Comparison of ENCODE assay signal across 15 cellular contexts in genomic region chr4:153494562-153494961, GRCh38. TPM values are rescaled to one million over a fixed set of nuclear protein-coding genes. Genes with fewer than 3 reads are reported as not detected.
A peak's percentile ranks its signal among the peaks of the same experiment; 100 is the strongest.
DNase-seq lines count a peak whose midpoint lies in the region; ATAC-seq, FAIRE-seq and TF ChIP-seq lines count a peak whose summit lies in the region.
"Had no signal": no experiment of that assay in that cellular context is flagged by ENCODE, and none has a peak within 500 bp of the region (broad histone marks: within the 10 kb centered on the region; RNA-seq: fewer than 3 reads in every experiment).

No MANE protein-coding gene starts in this region.

- peak overlapping the region; percentile 97 for H3K27ac Mint-ChIP-seq in activated T-cell treated with anti-CD3 and anti-CD28 coated beads, Interleukin-2, amount 50 U/mL, for 72 hours

- TF ChIP-seq RAD21 in GM12878 (IDR thresholded peaks at IDR 0.05; ENCODE audit: insufficient read depth, low read depth, low read length), result no peak

- peak overlapping the region; percentile 26; the same call in 1 of the 2 replicates for H3K4me2 ChIP-seq in OCI-LY1 (ENCODE audit: low read length)
- H3K4me2 ChIP-seq in GM12878 (ENCODE audit: control insufficient read depth, insufficient read depth), result peak overlapping the region; percentile 66

- H3K27me3 Mint-ChIP-seq in activated T-cell treated with anti-CD3 and anti-CD28 coated beads, Interleukin-2, amount 50 U/mL, for 72 hours (ENCODE audit: low read depth), result no peaks in the 10 kb centered on the region
- no peaks in the 10 kb centered on the region for H3K27me3 Mint-ChIP-seq in activated T-cell treated with anti-CD3 and anti-CD28 coated beads, Interleukin-2, amount 50 U/mL, for 4 hours (ENCODE audit: low read depth)

- H3K4me1 Mint-ChIP-seq in activated T-cell treated with anti-CD3 and anti-CD28 coated beads, Interleukin-2, amount 50 U/mL, for 72 hours (ENCODE audit: low read depth), result peaks cover 98% of the 10 kb centered on the region
- peaks cover 91% of the 10 kb centered on the region for H3K4me1 Mint-ChIP-seq in activated T-cell treated with anti-CD3 and anti-CD28 coated beads, Interleukin-2, amount 50 U/mL, for 4 hours (ENCODE audit: low read depth)

- TF ChIP-seq POLR2A in GM12878 (IDR thresholded peaks at IDR 0.05; ENCODE audit: low read depth, low read length) (no peak), spleen (IDR thresholded peaks at IDR 0.05) (no peak)

- peaks cover under 1 to 4% of the 10 kb centered on the region in 2 donors for H3K36me3 Mint-ChIP-seq in activated T-cell treated with anti-CD3 and anti-CD28 coated beads, Interleukin-2, amount 50 U/mL, for 72 hours (ENCODE audit: insufficient read depth in 2 of 2)
- H3K36me3 Mint-ChIP-seq in activated T-cell treated with anti-CD3 and anti-CD28 coated beads, Interleukin-2, amount 50 U/mL, for 4 hours (ENCODE audit: insufficient read depth), result peaks cover 20% of the 10 kb centered on the region

- RAD21 ChIA-PET in GM12878 (lab: Charles Lee; ENCODE audit: unreplicated experiment), result interaction anchor here (1.2 to 15.3 kb wide), 8 partner anchors 9 to 149 kb away, joined by 3 to 429 read pairs (median 7); partner anchors contain the start of gene TMEM131L

- H4K20me1 ChIP-seq in OCI-LY1 (ENCODE audit: insufficient read depth, low read length) (peaks cover 6% of the 10 kb centered on the region), GM12878 (ENCODE audit: control insufficient read depth, insufficient read depth) (no peaks in the 10 kb centered on the region)

- no peaks in the 10 kb centered on the region for H3K27me3 ChIP-seq in OCI-LY1 (ENCODE audit: insufficient read depth, low read length)
- H3K27me3 ChIP-seq in GM12878 (replicated peaks in 1 of 2; ENCODE audit: control insufficient read depth in 2 of 2, insufficient read depth in 2 of 2, low read length in 1 of 2), result no peaks in the 10 kb centered on the region
- no peaks in the 10 kb centered on the region for H3K27me3 ChIP-seq in spleen (replicated peaks in 1 of 7)

- H3K4me1 ChIP-seq in OCI-LY1 (ENCODE audit: insufficient read depth, low read length, severe bottlenecking) (peaks cover 93% of the 10 kb centered on the region), GM12878 (ENCODE audit: control insufficient read depth, insufficient read depth, low read length) (peaks cover 34% of the 10 kb centered on the region), spleen (peaks cover 65 to 100% (median 99%) of the 10 kb centered on the region in 6 donors)
- H3K4me1 ChIP-seq: prostate gland had no signal

- CTCF ChIA-PET in GM12878 (lab: Yijun Ruan, JAX), result interaction anchor here (0.6 to 1.8 kb wide), 7 partner anchors 11 to 149 kb away, joined by 3 to 7 read pairs (median 3); partner anchors contain the start of gene TMEM131L

- no peaks in the 10 kb centered on the region for H3K9me3 ChIP-seq in OCI-LY1 (ENCODE audit: low read length)
- no peaks in the 10 kb centered on the region for H3K9me3 ChIP-seq in GM12878 (replicated peaks; ENCODE audit: control insufficient read depth, insufficient read depth, low read length)
- no peaks in the 10 kb centered on the region for H3K9me3 ChIP-seq in spleen
- H3K9me3 ChIP-seq: prostate gland, thoracic aorta had no signal

- no peak for DNase-seq in activated T-cell treated with anti-CD3 and anti-CD28 coated beads, Interleukin-2, amount 50 U/mL, for 72 hours
- no peak for DNase-seq in activated T-cell treated with anti-CD3 and anti-CD28 coated beads, Interleukin-2, amount 50 U/mL, for 4 hours
- DNase-seq in GM12878 (ENCODE audit: low read depth, low spot score) (no peak), spleen (no peak)
- DNase-seq: activated CD4-positive, alpha-beta T cell treated with anti-CD3 and anti-CD28 coated beads for 48 hours; DMS53; midbrain; NCI-H345 had no signal

- no peak overlapping the region for H2AFZ ChIP-seq in OCI-LY1 (ENCODE audit: low read length)
- no peak overlapping the region for H2AFZ ChIP-seq in GM12878 (ENCODE audit: control insufficient read depth, low read depth, low read length)

- no peak overlapping the region for H3K9ac ChIP-seq in OCI-LY1 (ENCODE audit: low read length)
- H3K9ac ChIP-seq in GM12878 (ENCODE audit: control insufficient read depth, insufficient read depth, low read length), result peak overlapping the region; percentile 49

- no peak overlapping the region for H3K4me3 ChIP-seq in OCI-LY1 (ENCODE audit: low read depth, low read length, poor library complexity, severe bottlenecking)
- H3K4me3 ChIP-seq in GM12878, result peak overlapping the region; percentile 51
- no peak overlapping the region for H3K4me3 ChIP-seq in spleen
- H3K4me3 ChIP-seq: prostate gland, thoracic aorta had no signal

- H3K9me2 ChIP-seq in OCI-LY1 (ENCODE audit: low read depth, low read length), result no peaks in the 10 kb centered on the region

- 63% methylated on average over 10 of the region's 10 CpGs for WGBS in GM12878 (ENCODE audit: insufficient coverage, insufficient replicate concordance, low lambda C conversion rate, missing lambda C conversion rate)
- 79 to 89% (median 86%) methylated on average over 10 of the region's 10 CpGs for WGBS in spleen, 5 donors

- peaks cover 96% of the 10 kb centered on the region for H3K79me2 ChIP-seq in OCI-LY1 (ENCODE audit: insufficient read depth, low read length)
- peaks cover 97% of the 10 kb centered on the region for H3K79me2 ChIP-seq in GM12878 (ENCODE audit: control insufficient read depth, insufficient read depth, low read length)

- H3F3A ChIP-seq in OCI-LY1 (ENCODE audit: insufficient read depth, low read length), result no peaks in the 10 kb centered on the region

- no peak for ATAC-seq in activated T-cell treated with anti-CD3 and anti-CD28 coated beads, Interleukin-2, amount 50 U/mL, for 72 hours (replicated peaks in 1 of 2)
- ATAC-seq in activated T-cell treated with anti-CD3 and anti-CD28 coated beads, Interleukin-2, amount 50 U/mL, for 4 hours, result no peak
- ATAC-seq in GM12878 (no peak), HG03442 (IDR thresholded peaks at IDR 0.05; ENCODE audit: unreplicated experiment) (no peak), HG02759 (IDR thresholded peaks at IDR 0.05; ENCODE audit: unreplicated experiment) (no peak), HG03135 (IDR thresholded peaks at IDR 0.05; ENCODE audit: unreplicated experiment) (no peak)

- POLR2A ChIA-PET in GM12878 (lab: Charles Lee), result interaction anchor here (0.8 to 18.1 kb wide), 6 partner anchors 8 to 61 kb away, joined by 3 to 322 read pairs (median 38); partner anchors contain the start of gene TMEM131L

- TF ChIP-seq CTCF in OCI-LY1 (IDR thresholded peaks at IDR 0.05; ENCODE audit: low read length) (no peak), GM12878 (IDR thresholded peaks at IDR 0.05 in 2 of 3, conservative IDR thresholded peaks at IDR 0.05 in 1 of 3; ENCODE audit: control insufficient read depth in 2 of 3, extremely low read depth in 1 of 3, insufficient read depth in 1 of 3, low read depth in 3 of 3, low read length in 3 of 3) (no peak), spleen (IDR thresholded peaks at IDR 0.05 in 8 of 11, conservative IDR thresholded peaks at IDR 0.05 in 3 of 11) (no peak)

- peak overlapping the region in 1 of 2 donors; percentile 45 for H3K4me3 Mint-ChIP-seq in activated T-cell treated with anti-CD3 and anti-CD28 coated beads, Interleukin-2, amount 50 U/mL, for 72 hours
- no peak overlapping the region for H3K4me3 Mint-ChIP-seq in activated T-cell treated with anti-CD3 and anti-CD28 coated beads, Interleukin-2, amount 50 U/mL, for 4 hours

- H3K27ac ChIP-seq in OCI-LY1 (ENCODE audit: low read depth, low read length, poor library complexity, severe bottlenecking) (peak overlapping the region; percentile 18), GM12878 (ENCODE audit: control insufficient read depth, insufficient read depth) (peak overlapping the region; percentile 63), spleen (peak overlapping the region in 6 of 8 donors; percentile 30 to 89 (median 76))
- H3K27ac ChIP-seq: prostate gland had no signal

- BruUV-seq in GM12878 (replicated peaks; lab: Mats Ljungman, UMichigan), result no TSS peak

- no peak for TF ChIP-seq EP300 in GM12878 (IDR thresholded peaks at IDR 0.05; ENCODE audit: borderline replicate concordance in 1 of 2, control insufficient read depth in 1 of 2, low read depth in 2 of 2, low read length in 2 of 2)

- no peaks in the 10 kb centered on the region for H3K9me3 Mint-ChIP-seq in activated T-cell treated with anti-CD3 and anti-CD28 coated beads, Interleukin-2, amount 50 U/mL, for 72 hours
- no peaks in the 10 kb centered on the region for H3K9me3 Mint-ChIP-seq in activated T-cell treated with anti-CD3 and anti-CD28 coated beads, Interleukin-2, amount 50 U/mL, for 4 hours

- no peak for FAIRE-seq in GM12878 (lab: Jason Lieb, UNC)
- FAIRE-seq: islet of Langerhans had no signal

- in situ Hi-C loops in GM12878 (cut with MboI), result no loop called here

- intact Hi-C loops in GM12878 (cut with micrococcal nuclease; ENCODE audit: unreplicated experiment) (no loop called here), spleen (cut with DNase I; ENCODE audit: low total_unique reads) (no loop called here)

- SMC1A ChIA-PET in GM12878 (lab: Charles Lee; ENCODE audit: uncharacterized antibody, unreplicated experiment), result interaction anchor here (0.8 to 14.0 kb wide), 14 partner anchors 7 to 79 kb away, joined by 3 to 356 read pairs (median 6); partner anchors contain the start of gene TMEM131L

- H3K36me3 ChIP-seq in OCI-LY1 (ENCODE audit: insufficient read depth, low read length) (peaks cover 84% of the 10 kb centered on the region), GM12878 (ENCODE audit: control insufficient read depth in 2 of 2, insufficient read depth in 2 of 2, low read length in 1 of 2) (peaks cover 4 to 22% of the 10 kb centered on the region in 2 experiments), spleen (peaks cover 0 to 41% (median 2%) of the 10 kb centered on the region in 6 donors)
- H3K36me3 ChIP-seq: prostate gland, thoracic aorta had no signal

RNA-seq across cellular contexts. Expression of gene TMEM131L, which starts 28.4 kb away (rescaled TPM):
- 10 to 100 TPM; 32.7 to 44.4 TPM for total RNA-seq in activated T-cell treated with anti-CD3 and anti-CD28 coated beads, Interleukin-2, amount 50 U/mL, for 72 hours
- 10 to 100 TPM; 37.7 to 44.0 (median 41.7) TPM for total RNA-seq in activated T-cell treated with anti-CD3 and anti-CD28 coated beads, Interleukin-2, amount 50 U/mL, for 4 hours
- total RNA-seq in GM12878 (2013; cell fraction: nucleolus; rRNA removed), result 766 and 777 TPM in 2 replicates
- total RNA-seq in GM12878 (2014; rRNA removed) (77.0 and 90.4 TPM in 2 replicates), GM12878 (2014; rRNA removed; fragmentation: Illumina TruSeq; extraction: Trizol) (64.0 and 66.4 TPM in 2 replicates), GM12878 (2021) (77.8 and 85.2 TPM in 2 replicates), spleen (100 to 1,000 TPM in 1 of 7 donors, 10 to 100 TPM in 6; 73.5 to 105 (median 83.1) TPM)
- polyA plus RNA-seq in GM12878 (2011; ENCODE audit: low read depth), result 39.6 TPM
- polyA plus RNA-seq in GM12878 (2011; rRNA removed) (90.9 and 101 TPM in 2 replicates), GM12878 (2014; fragmentation: Illumina TruSeq; extraction: Trizol) (74.3 and 94.5 TPM in 2 replicates), GM12878 (2014; fragmentation: Nextera tagmentation; extraction: Ambion mirVana) (1 to 10 TPM; 8.5 to 9.5 TPM), GM12878 (2014; rRNA removed) (47.1 and 47.5 TPM in 2 replicates), GM12878 (2016; fragmentation: Nextera tagmentation; extraction: Ambion mirVana) (10 to 100 TPM; 74.5 TPM), spleen (10 to 100 TPM; 20.9 to 23.1 (median 21.5) TPM)
- polyA plus RNA-seq in GM12878 (2011; cell fraction: cytosol; rRNA removed), result 65.6 and 84.8 TPM in 2 replicates
- 169 and 183 TPM in 2 replicates for polyA plus RNA-seq in GM12878 (2011; cell fraction: nucleus; rRNA removed)
- polyA plus RNA-seq in GM12878 (2012), result 45.1 and 70.5 TPM in 2 replicates
- polyA minus RNA-seq in GM12878 (2011; rRNA and poly(A)+ RNA removed), result 177 and 187 TPM in 2 replicates
- polyA minus RNA-seq in GM12878 (2011; cell fraction: cytosol; rRNA and poly(A)+ RNA removed), result 53.1 and 74.4 TPM in 2 replicates
- 194 and 231 TPM in 2 replicates for polyA minus RNA-seq in GM12878 (2011; cell fraction: nucleus; rRNA and poly(A)+ RNA removed)

Comparison
In these comparisons a context has a peak if more than half of its experiments do, and no peak if none do; other contexts are left out.
1. H3K27ac ChIP-seq: peak in every context shown above with its lines; median percentile 76 in spleen; 63 in GM12878; 18 in OCI-LY1.